In genomic region chr3:32129832-32130231, GRCh38 we compare ENCODE assay signal across 16 cellular contexts. TPM values are rescaled to one million over a fixed set of nuclear protein-coding genes. Genes with fewer than 3 reads are reported as not detected.
DNase-seq lines count a peak whose midpoint lies in the region; ATAC-seq, FAIRE-seq and TF ChIP-seq lines count a peak whose summit lies in the region.
"Had no signal": no experiment of that assay in that cellular context is flagged by ENCODE, and none has a peak within 500 bp of the region (broad histone marks: within the 10 kb centered on the region; RNA-seq: fewer than 3 reads in every experiment).

No MANE protein-coding gene starts in this region.

- H3K36me3 Mint-ChIP-seq in mesothelial cell of epicardium = no peaks in the 10 kb centered on the region

- TF ChIP-seq RAD21 in HepG2 (CRISPR knock-in tag; IDR thresholded peaks at IDR 0.05) = no peak

- intact Hi-C loops in HepG2 (cut with micrococcal nuclease; ENCODE audit: unreplicated experiment) (no loop called here), right lobe of liver (cut with DNase I) (loop anchor here in 1 of 2 donors (10.0 kb wide), 1 partner anchor 105 kb away; no protein-coding TSS in a partner anchor)

- H3K4me3 Mint-ChIP-seq in mesothelial cell of epicardium = no peak overlapping the region
- H3K4me3 Mint-ChIP-seq: B cell; CD4-positive, alpha-beta T cell had no signal

- TF ChIP-seq EP300 in HepG2 (IDR thresholded peaks at IDR 0.05; ENCODE audit: low read depth in 2 of 2, low read length in 2 of 2) (peak in 1 of 2 experiments; percentile 67; a peak in 2 of 4 replicates), HepG2 (CRISPR knock-in tag; IDR thresholded peaks at IDR 0.05; ENCODE audit: borderline replicate concordance) (peak; percentile 47; the same call in 1 of the 2 replicates)

- CTCF ChIA-PET in HepG2 (lab: Yijun Ruan, JAX; ENCODE audit: low intra/inter-chr PET ratio, low total read pairs) = no interaction called here

- H3K4me1 ChIP-seq in HepG2 (ENCODE audit: insufficient read depth, low read length) (peaks cover 58% of the 10 kb centered on the region), right lobe of liver (no peaks in the 10 kb centered on the region), smooth muscle cell (ENCODE audit: low read depth) (peaks cover 5% of the 10 kb centered on the region), Karpas-422 (ENCODE audit: low read length) (peaks cover 3% of the 10 kb centered on the region; the same call in 1 of the 2 replicates)

- TF ChIP-seq CTCF in HepG2 (CRISPR knock-in tag; IDR thresholded peaks at IDR 0.05) (no peak), right lobe of liver (IDR thresholded peaks at IDR 0.05) (no peak), mesothelial cell of epicardium (IDR thresholded peaks at IDR 0.05; ENCODE audit: unreplicated experiment) (no peak), smooth muscle cell (IDR thresholded peaks at IDR 0.05; ENCODE audit: borderline replicate concordance, insufficient read depth, poor library complexity, severe bottlenecking) (no peak)

- WGBS in HepG2 (ENCODE audit: low lambda C conversion rate) = 40% methylated on average over 4 of the region's 4 CpGs
- WGBS in right lobe of liver (ENCODE audit: insufficient coverage, low coverage, low lambda C conversion rate, missing lambda C conversion rate) = 73% methylated on average over 3 of the region's 4 CpGs
- WGBS in smooth muscle cell (ENCODE audit: low lambda C conversion rate) = 52% methylated on average over 4 of the region's 4 CpGs

- H3K4me3 ChIP-seq in HepG2 (replicated peaks in 1 of 3; ENCODE audit: insufficient read depth in 1 of 3, low read depth in 2 of 3, low read length in 3 of 3) (no peak overlapping the region), right lobe of liver (no peak overlapping the region), smooth muscle cell (no peak overlapping the region), Karpas-422 (ENCODE audit: low read length) (no peak overlapping the region)
- H3K4me3 ChIP-seq: GM23248 had no signal

- H3K27me3 ChIP-seq in HepG2 (ENCODE audit: control insufficient read depth in 1 of 2, insufficient read depth in 2 of 2, low read length in 2 of 2) (no peaks in the 10 kb centered on the region), right lobe of liver (no peaks in the 10 kb centered on the region), smooth muscle cell (ENCODE audit: low read depth) (no peaks in the 10 kb centered on the region), Karpas-422 (ENCODE audit: low read length) (no peaks in the 10 kb centered on the region)

- H3F3A ChIP-seq in smooth muscle cell (ENCODE audit: low read depth) = no peaks in the 10 kb centered on the region

- H3K27ac Mint-ChIP-seq in mesothelial cell of epicardium = peak overlapping the region; percentile 14
- H3K27ac Mint-ChIP-seq: B cell; CD4-positive, alpha-beta T cell had no signal

- no peaks in the 10 kb centered on the region for H3K27me3 Mint-ChIP-seq in mesothelial cell of epicardium (ENCODE audit: low read depth)
- H3K27me3 Mint-ChIP-seq: B cell; CD4-positive, alpha-beta T cell had no signal

- no peaks in the 10 kb centered on the region for H3K79me2 ChIP-seq in HepG2 (ENCODE audit: insufficient read depth, low read length)
- H3K79me2 ChIP-seq in smooth muscle cell (ENCODE audit: low read depth) = no peaks in the 10 kb centered on the region
- H3K79me2 ChIP-seq in Karpas-422 (ENCODE audit: low read length) = no peaks in the 10 kb centered on the region

- H3K9me2 ChIP-seq in Karpas-422 (replicated peaks; ENCODE audit: insufficient read depth, low read length) = no peaks in the 10 kb centered on the region

- H3K27ac ChIP-seq in HepG2 (ENCODE audit: extremely low read length, insufficient read depth, low read length) (peak overlapping the region; percentile 39), right lobe of liver (no peak overlapping the region), smooth muscle cell (ENCODE audit: low read depth) (no peak overlapping the region), Karpas-422 (ENCODE audit: low read length) (no peak overlapping the region)
- H3K27ac ChIP-seq: GM23248 had no signal

- DNase-seq in HepG2 (ENCODE audit: low spot score) (peak; percentile 90), right lobe of liver (no peak), mesothelial cell of epicardium (ENCODE audit: low spot score in 2 of 2, unreplicated experiment in 2 of 2) (no peak), smooth muscle cell (lab: John Stamatoyannopoulos, UW; ENCODE audit: unreplicated experiment) (no peak), Karpas-422 (no peak), left lobe of liver (ENCODE audit: low spot score) (no peak)
- DNase-seq: C1 segment of cervical spinal cord; Calu3; CD4-positive, alpha-beta T cell; DMS 273 treated with DMSO at 0.1 percent for 48 hours; GM23248 had no signal

- FAIRE-seq in HepG2 (lab: Jason Lieb, UNC) = no peak
- FAIRE-seq: A204.1, H54 had no signal

- TF ChIP-seq POLR2A in HepG2 (IDR thresholded peaks at IDR 0.05; ENCODE audit: insufficient read depth in 1 of 2, low read depth in 2 of 2, low read length in 2 of 2) (no peak), right lobe of liver (IDR thresholded peaks at IDR 0.05) (no peak)

- POLR2A ChIA-PET in HepG2 (lab: Yijun Ruan, JAX) = no interaction called here

- in situ Hi-C loops in HepG2 (cut with HindIII; ENCODE audit: extremely low pct_ligation_motif_present, low pct_unique_long_range_greater_than_20kb) = no loop called here

- H3K9me3 ChIP-seq in HepG2 (ENCODE audit: low read length) = no peaks in the 10 kb centered on the region
- H3K9me3 ChIP-seq in right lobe of liver = no peaks in the 10 kb centered on the region
- no peaks in the 10 kb centered on the region for H3K9me3 ChIP-seq in smooth muscle cell (replicated peaks; ENCODE audit: low read depth)
- H3K9me3 ChIP-seq in Karpas-422 (ENCODE audit: low read length) = no peaks in the 10 kb centered on the region

- peaks cover 35% of the 10 kb centered on the region for H3K4me1 Mint-ChIP-seq in mesothelial cell of epicardium
- H3K4me1 Mint-ChIP-seq: B cell had no signal

- H3K4me2 ChIP-seq in HepG2 (ENCODE audit: low read depth, low read length) (no peak overlapping the region), smooth muscle cell (peak overlapping the region; percentile 48), Karpas-422 (ENCODE audit: low read depth, low read length, poor library complexity, severe bottlenecking) (no peak overlapping the region)

- H3K9me3 Mint-ChIP-seq in mesothelial cell of epicardium = no peaks in the 10 kb centered on the region
- H3K9me3 Mint-ChIP-seq: CD4-positive, alpha-beta T cell had no signal

- ATAC-seq in HepG2 = peak; percentile 92
- no peak for ATAC-seq in right lobe of liver
- ATAC-seq in GM19463 (IDR thresholded peaks at IDR 0.05; ENCODE audit: unreplicated experiment) = no peak
- ATAC-seq in left lobe of liver = no peak
- ATAC-seq: HCT116 had no signal

- BruUV-seq in HepG2 (replicated peaks; lab: Mats Ljungman, UMichigan) = no TSS peak

- H3K36me3 ChIP-seq in HepG2 (replicated peaks in 1 of 2; ENCODE audit: control insufficient read depth in 1 of 2, insufficient read depth in 2 of 2, low read length in 2 of 2) (no peaks in the 10 kb centered on the region), right lobe of liver (no peaks in the 10 kb centered on the region), smooth muscle cell (ENCODE audit: low read depth) (no peaks in the 10 kb centered on the region), Karpas-422 (ENCODE audit: insufficient read depth, low read length) (no peaks in the 10 kb centered on the region)

- H4K20me1 ChIP-seq in HepG2 (ENCODE audit: insufficient read depth, low read length) = no peaks in the 10 kb centered on the region
- no peaks in the 10 kb centered on the region for H4K20me1 ChIP-seq in smooth muscle cell (ENCODE audit: low read depth)
- no peaks in the 10 kb centered on the region for H4K20me1 ChIP-seq in Karpas-422 (ENCODE audit: insufficient read depth, low read depth, low read length)

- H2AFZ ChIP-seq in HepG2 (ENCODE audit: low read length) = no peak overlapping the region
- H2AFZ ChIP-seq in smooth muscle cell (ENCODE audit: low read depth) = peak overlapping the region; percentile 43
- H2AFZ ChIP-seq in Karpas-422 (ENCODE audit: low read length) = no peak overlapping the region
- H2AFZ ChIP-seq: GM23248 had no signal

- H3K9ac ChIP-seq in HepG2 (ENCODE audit: insufficient read depth, low read depth, low read length) (no peak overlapping the region), smooth muscle cell (ENCODE audit: low read depth) (no peak overlapping the region), Karpas-422 (ENCODE audit: low read length) (no peak overlapping the region)
- H3K9ac ChIP-seq: GM23248 had no signal

TF ChIP-seq in HepG2, 621 proteins besides CTCF, POLR2A, EP300 and RAD21 (continues in another document):
- TF ChIP-seq ZNF343 (CRISPR knock-in tag; IDR thresholded peaks at IDR 0.05) (peak; percentile 92), SMAD1 (CRISPR knock-in tag; IDR thresholded peaks at IDR 0.05; ENCODE audit: borderline replicate concordance, low read depth) (no peak)

RNA-seq across cellular contexts. Expression of gene GPD1L, which starts 23.4 kb away (rescaled TPM):
- total RNA-seq in HepG2 (2016; rRNA removed; fragmentation: Illumina TruSeq; extraction: Trizol) = 13.7 and 20.1 TPM in 2 replicates
- 1.3 and 3.3 TPM in 2 replicates for total RNA-seq in HepG2 (2016; cell fraction: cytosol; rRNA removed; fragmentation: Illumina TruSeq; extraction: Trizol; ENCODE audit: low read depth)
- total RNA-seq in HepG2 (2016; cell fraction: insoluble cytoplasmic fraction; rRNA removed; fragmentation: Illumina TruSeq; extraction: Trizol) = 13.6 and 21.2 TPM in 2 replicates
- total RNA-seq in HepG2 (2016; cell fraction: membrane; rRNA removed; fragmentation: Illumina TruSeq; extraction: Trizol) = 5.5 and 5.8 TPM in 2 replicates
- 8.4 and 8.6 TPM in 2 replicates for total RNA-seq in HepG2 (2016; cell fraction: nucleus; rRNA removed; fragmentation: Illumina TruSeq; extraction: Trizol)
- polyA plus RNA-seq in HepG2 (2011; rRNA removed) = 4.0 and 4.9 TPM in 2 replicates
- polyA plus RNA-seq in HepG2 (2011; cell fraction: cytosol; rRNA removed) = 2.8 and 4.0 TPM in 2 replicates
- 2.0 and 3.7 TPM in 2 replicates for polyA plus RNA-seq in HepG2 (2011; cell fraction: nucleus; rRNA removed)
- 4.3 and 6.1 TPM in 2 replicates for polyA plus RNA-seq in HepG2 (2012)
- 0.65 and 0.78 TPM in 2 replicates for polyA plus RNA-seq in HepG2 (2016; cell fraction: cytosol; fragmentation: Illumina TruSeq; extraction: Trizol; ENCODE audit: low read depth)
- polyA plus RNA-seq in HepG2 (2016; cell fraction: insoluble cytoplasmic fraction; fragmentation: Illumina TruSeq; extraction: Trizol; ENCODE audit: low read depth) = 15.6 and 16.7 TPM in 2 replicates
- 2.3 and 2.4 TPM in 2 replicates for polyA plus RNA-seq in HepG2 (2016; cell fraction: membrane; fragmentation: Illumina TruSeq; extraction: Trizol; ENCODE audit: low read depth)
- 7.8 and 8.2 TPM in 2 replicates for polyA plus RNA-seq in HepG2 (2016; cell fraction: nucleus; fragmentation: Illumina TruSeq; extraction: Trizol; ENCODE audit: insufficient read depth, low read depth)
- 4.9 and 19.8 TPM in 2 replicates for polyA minus RNA-seq in HepG2 (2011; rRNA and poly(A)+ RNA removed; ENCODE audit: low replicate concordance)
- 3.4 and 3.9 TPM in 2 replicates for polyA minus RNA-seq in HepG2 (2011; cell fraction: cytosol; rRNA and poly(A)+ RNA removed)
- polyA minus RNA-seq in HepG2 (2011; cell fraction: nucleus; rRNA and poly(A)+ RNA removed) = 2.7 and 4.0 TPM in 2 replicates
- 1 to 10 TPM; 1.5 to 3.3 (median 2.6) TPM for total RNA-seq in right lobe of liver
- 8.5 to 10.4 TPM (median 9.3 TPM) in 3 replicates for total RNA-seq in mesothelial cell of epicardium
- 5.9 and 8.2 TPM in 2 replicates for total RNA-seq in smooth muscle cell
- 3.6 and 4.1 TPM in 2 replicates for polyA plus RNA-seq in smooth muscle cell
- 13.5 and 20.0 TPM in 2 replicates for total RNA-seq in Karpas-422 (2014; rRNA removed; shearing (Covaris generic); ENCODE audit: low replicate concordance)
- total RNA-seq in left lobe of liver = 2.4 TPM
